ENCODE assay signal across 23 cellular contexts in genomic region chr5:108386345-108387061, GRCh38. TPM values are rescaled to one million over a fixed set of nuclear protein-coding genes. Genes with fewer than 3 reads are reported as not detected.
DNase-seq lines count a peak whose midpoint lies in the region; ATAC-seq and TF ChIP-seq lines count a peak whose summit lies in the region.
"Had no signal": no experiment of that assay in that cellular context is flagged by ENCODE, and none has a peak within 500 bp of the region (broad histone marks: within the 10 kb centered on the region; RNA-seq: fewer than 3 reads in every experiment).

No MANE protein-coding gene starts in this region.

- CTCF ChIA-PET in activated CD4-positive, alpha-beta T cell treated with anti-CD3 and anti-CD28 coated beads for 36 hours (lab: Charles Lee): interaction anchor here (1.1 kb wide), 1 partner anchor 12 kb away, joined by 3 read pairs; no protein-coding TSS in a partner anchor

- H3K9me3 Mint-ChIP-seq in activated CD4-positive, alpha-beta T cell treated with anti-CD3 and anti-CD28 coated beads for 36 hours (ENCODE audit: low read depth): no peaks in the 10 kb centered on the region
- H3K9me3 Mint-ChIP-seq: activated naive CD8-positive, alpha-beta T cell treated with anti-CD3 and anti-CD28 coated beads, Interleukin-2, amount 10 ng/mL, durations not matched to agents 7 days and 5 days; activated T-cell treated with anti-CD3 and anti-CD28 coated beads, Interleukin-2, amount 50 U/mL, for 72 hours; T-helper 2 cell treated with Interferon-gamma antibody and Interleukin-4, amounts not matched to agents 5 μg/mL and 100 μg/mL, for 36 hours had no signal

- no peak overlapping the region for H3K4me3 Mint-ChIP-seq in activated CD4-positive, alpha-beta T cell treated with anti-CD3 and anti-CD28 coated beads for 36 hours
- H3K4me3 Mint-ChIP-seq: activated CD8-positive, alpha-beta T cell treated with anti-CD3 and anti-CD28 coated beads, Interleukin-2, amount 10 ng/mL, durations not matched to agents 7 days and 5 days; activated naive CD8-positive, alpha-beta T cell treated with anti-CD3 and anti-CD28 coated beads, Interleukin-2, amount 10 ng/mL, durations not matched to agents 7 days and 5 days; activated T-cell treated with anti-CD3 and anti-CD28 coated beads, Interleukin-2, amount 50 U/mL, for 72 hours; T-helper 2 cell treated with Interferon-gamma antibody and Interleukin-4, amounts not matched to agents 5 μg/mL and 100 μg/mL, for 36 hours had no signal

- intact Hi-C loops in activated CD4-positive, alpha-beta T cell treated with anti-CD3 and anti-CD28 coated beads for 36 hours (cut with DNase I, micrococcal nuclease): loop anchor here in 1 of 2 experiments (10.0 kb wide), 1 partner anchor 1698 kb away; no protein-coding TSS in a partner anchor

- no peak overlapping the region for H3K27ac Mint-ChIP-seq in activated CD4-positive, alpha-beta T cell treated with anti-CD3 and anti-CD28 coated beads for 36 hours
- H3K27ac Mint-ChIP-seq: activated CD8-positive, alpha-beta T cell treated with anti-CD3 and anti-CD28 coated beads, Interleukin-2, amount 10 ng/mL, durations not matched to agents 7 days and 5 days; activated naive CD8-positive, alpha-beta T cell treated with anti-CD3 and anti-CD28 coated beads, Interleukin-2, amount 10 ng/mL, durations not matched to agents 7 days and 5 days; activated T-cell treated with anti-CD3 and anti-CD28 coated beads, Interleukin-2, amount 50 U/mL, for 72 hours; T-helper 2 cell treated with Interferon-gamma antibody and Interleukin-4, amounts not matched to agents 5 μg/mL and 100 μg/mL, for 36 hours had no signal

- DNase-seq in AG20443 (ENCODE audit: low spot score) (peak; percentile 8), HS-5 (ENCODE audit: low read depth) (peak; percentile 80), brain microvascular endothelial cell (peak; percentile 71), myocyte (ENCODE audit: low read depth) (peak; percentile 61), GM20000 (ENCODE audit: low spot score) (no peak), RPMI8226 (no peak)
- DNase-seq in activated CD4-positive, alpha-beta T cell treated with anti-CD3 and anti-CD28 coated beads for 36 hours: no peak
- no peak for DNase-seq in activated naive CD4-positive, alpha-beta T cell treated with anti-CD3 and anti-CD28 coated beads, Interleukin-2, amount 50 U/mL, for 16 hours
- DNase-seq: activated CD8-positive, alpha-beta T cell treated with anti-CD3 and anti-CD28 coated beads, Interleukin-2, amount 10 ng/mL, durations not matched to agents 7 days and 5 days; activated naive CD8-positive, alpha-beta T cell treated with anti-CD3 and anti-CD28 coated beads, Interleukin-2, amount 10 ng/mL, durations not matched to agents 7 days and 5 days; activated T-cell treated with anti-CD3 and anti-CD28 coated beads, Interleukin-2, amount 50 U/mL, for 72 hours; left lung; midbrain; NCI-H1417; NCI-H748 treated with DMSO at 0.1 percent for 48 hours; OCI-M1; retina; stimulated activated naive CD4-positive, alpha-beta T cell; tibial artery had no signal

- no peaks in the 10 kb centered on the region for H3K27me3 Mint-ChIP-seq in activated CD4-positive, alpha-beta T cell treated with anti-CD3 and anti-CD28 coated beads for 36 hours
- H3K27me3 Mint-ChIP-seq: activated naive CD8-positive, alpha-beta T cell treated with anti-CD3 and anti-CD28 coated beads, Interleukin-2, amount 10 ng/mL, durations not matched to agents 7 days and 5 days had no signal

- TF ChIP-seq CTCF in brain microvascular endothelial cell (IDR thresholded peaks at IDR 0.05; ENCODE audit: low read depth, low read length, missing control alignments) (no peak), GM20000 (IDR thresholded peaks at IDR 0.05; ENCODE audit: extremely low read depth, missing control alignments) (no peak)

- H3K4me3 ChIP-seq in brain microvascular endothelial cell (ENCODE audit: low read depth, low read length): no peak overlapping the region
- H3K4me3 ChIP-seq: breast epithelium, left lung, SJSA1, tibial artery had no signal

- in situ Hi-C loops in brain microvascular endothelial cell (cut with HindIII; ENCODE audit: low pct_ligation_motif_present, low sequenced_read_pairs): no loop called here

- H3K36me3 Mint-ChIP-seq in activated CD4-positive, alpha-beta T cell treated with anti-CD3 and anti-CD28 coated beads for 36 hours (ENCODE audit: low read depth): no peaks in the 10 kb centered on the region

- POLR2A ChIA-PET in activated CD4-positive, alpha-beta T cell treated with anti-CD3 and anti-CD28 coated beads for 36 hours (lab: Charles Lee): no interaction called here

- no peaks in the 10 kb centered on the region for H3K36me3 ChIP-seq in brain microvascular endothelial cell (replicated peaks)
- H3K36me3 ChIP-seq: breast epithelium, left lung, neutrophil, tibial artery had no signal

- H3K4me1 Mint-ChIP-seq in activated CD4-positive, alpha-beta T cell treated with anti-CD3 and anti-CD28 coated beads for 36 hours: peaks cover 19% of the 10 kb centered on the region

- ATAC-seq in activated CD4-positive, alpha-beta T cell treated with anti-CD3 and anti-CD28 coated beads for 36 hours: no peak
- ATAC-seq: activated CD8-positive, alpha-beta T cell treated with anti-CD3 and anti-CD28 coated beads, Interleukin-2, amount 10 ng/mL, durations not matched to agents 7 days and 5 days; activated T-cell treated with anti-CD3 and anti-CD28 coated beads, Interleukin-2, amount 50 U/mL, for 72 hours; left lung had no signal

- H3K27ac ChIP-seq in brain microvascular endothelial cell: peak overlapping the region; percentile 71
- H3K27ac ChIP-seq: breast epithelium, left lung, neutrophil, SJSA1, tibial artery had no signal

- H3K27me3 ChIP-seq in brain microvascular endothelial cell (replicated peaks): no peaks in the 10 kb centered on the region
- H3K27me3 ChIP-seq: breast epithelium, left lung had no signal

RNA-seq across cellular contexts. Expression of gene FBXL17, which starts 4.6 kb away (rescaled TPM):
- 29.1 and 36.2 TPM in 2 replicates for total RNA-seq in myocyte
- 14.4 TPM for polyA plus RNA-seq in myocyte (2012)
- total RNA-seq in activated CD4-positive, alpha-beta T cell treated with anti-CD3 and anti-CD28 coated beads for 36 hours: 1 to 10 TPM; 3.1 to 6.6 TPM

Comparison
In these comparisons a context has a peak if more than half of its experiments do, and no peak if none do; other contexts are left out.
1. DNase-seq: peak in AG20443 (single experiment), HS-5 (single experiment), brain microvascular endothelial cell (single experiment) and myocyte (single experiment); none in activated CD4-positive, alpha-beta T cell treated with anti-CD3 and anti-CD28 coated beads for 36 hours (single experiment), GM20000 (single experiment), activated naive CD4-positive, alpha-beta T cell treated with anti-CD3 and anti-CD28 coated beads, Interleukin-2, amount 50 U/mL, for 16 hours (single experiment) and RPMI8226 (single experiment).